Comparison of ENCODE assay signal across 1 cellular context in the genomic region with DNA sequence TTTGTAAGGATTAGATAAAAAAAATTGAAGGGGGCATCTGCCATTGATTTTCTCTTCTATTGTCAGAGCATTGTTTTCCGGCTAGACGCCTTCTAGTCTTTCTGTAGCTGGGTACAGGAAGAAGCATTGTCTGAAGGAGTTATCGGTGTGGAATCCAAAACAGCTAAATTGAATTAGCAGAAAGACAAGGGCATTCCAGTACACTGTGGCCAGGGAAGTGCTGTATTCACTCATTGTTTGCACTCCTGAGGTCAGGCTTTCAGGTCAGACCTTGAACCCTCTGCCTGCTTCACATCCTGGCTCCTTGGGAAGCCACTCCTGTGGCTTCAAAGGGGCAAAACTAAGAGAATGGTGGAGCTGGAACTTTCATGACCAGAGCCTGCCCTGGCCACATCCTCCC.
TF ChIP-seq lines count a peak whose summit lies in the region.

No MANE protein-coding gene starts in this region.

TF ChIP-seq in HepG2, 621 proteins besides CTCF, POLR2A, EP300 and RAD21 (continued from another document):
- TF ChIP-seq AHDC1 (CRISPR knock-in tag; IDR thresholded peaks at IDR 0.05; ENCODE audit: borderline replicate concordance) = peak; percentile 71; the same call in 1 of the 2 replicates
- 0 out of 2 replicates have a peak, but pooled peaks have one; percentile 17 for TF ChIP-seq ERF (CRISPR knock-in tag; IDR thresholded peaks at IDR 0.05)
